8 cellular contexts compared by ENCODE assay signal in the genomic region with DNA sequence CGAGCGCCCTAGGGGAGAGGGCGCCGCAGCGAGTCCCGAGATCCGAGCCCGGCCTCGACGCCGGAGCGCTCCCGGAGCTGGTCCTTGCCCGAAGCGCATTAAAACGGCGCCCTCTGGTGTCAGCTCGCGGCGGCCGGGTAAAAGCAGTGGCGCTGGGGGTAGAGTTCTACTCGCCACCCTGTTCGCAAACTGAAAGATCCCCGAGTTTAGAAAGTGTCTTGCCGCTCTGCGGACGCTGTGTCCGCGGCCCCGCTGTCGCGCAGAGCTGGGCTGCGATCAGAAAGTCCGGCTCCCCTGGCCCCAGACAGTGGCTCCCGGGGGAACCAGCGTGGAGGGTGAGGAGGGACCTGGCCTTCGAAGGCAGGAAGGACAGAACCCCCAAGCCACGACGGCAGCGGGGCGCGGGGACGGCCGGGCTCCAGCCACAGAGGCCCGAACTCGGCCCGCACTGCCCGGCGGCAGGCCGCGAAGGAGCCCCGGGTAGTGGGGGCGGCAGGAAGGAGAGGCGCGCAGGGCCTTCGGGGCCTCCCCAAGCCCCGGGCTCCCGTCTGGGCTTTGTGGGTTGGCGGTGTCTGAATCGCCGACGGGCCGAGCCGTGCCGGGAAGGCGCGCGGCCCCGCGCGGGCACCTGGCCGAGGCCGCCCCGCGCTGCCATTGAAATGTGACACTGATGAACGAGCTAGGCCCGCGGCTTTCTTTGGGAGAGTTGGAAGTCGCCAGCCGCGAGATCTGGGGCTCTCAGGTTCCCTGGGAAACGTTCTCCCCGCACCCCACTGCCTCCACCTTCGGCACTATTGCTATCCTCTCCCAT. TPM values are rescaled to one million over a fixed set of nuclear protein-coding genes. Genes with fewer than 3 reads are reported as not detected.
DNase-seq lines count a peak whose midpoint lies in the region; ATAC-seq and TF ChIP-seq lines count a peak whose summit lies in the region.

No MANE protein-coding gene starts in this region.

- ATAC-seq in HG02973 (IDR thresholded peaks at IDR 0.05; ENCODE audit: unreplicated experiment) = peak; percentile 48
- ATAC-seq in GM21825 (IDR thresholded peaks at IDR 0.05; ENCODE audit: unreplicated experiment) = no peak

- peak; percentile 74 for TF ChIP-seq CTCF in epithelial cell of esophagus (IDR thresholded peaks at IDR 0.05; ENCODE audit: insufficient read depth, low read depth, low read length, missing control alignments)

- H3K4me1 ChIP-seq in mononuclear cell (ENCODE audit: insufficient read depth, low read length) = peaks cover 12% of the 10 kb centered on the region

- H3K27me3 ChIP-seq in mononuclear cell (ENCODE audit: insufficient read depth, low read length) = peaks cover 38% of the 10 kb centered on the region

- DNase-seq in EL = peak; percentile 76
- peak; percentile 89 for DNase-seq in NCI-H748 (lab: John Stamatoyannopoulos, UW; ENCODE audit: unreplicated experiment)
- peak; percentile 81 for DNase-seq in activated T-cell treated with anti-CD3 and anti-CD28 coated beads for 4 hours
- DNase-seq in epithelial cell of esophagus (ENCODE audit: low read depth) = peak; percentile 75
- peak; percentile 73 to 75 for DNase-seq in stimulated activated CD8-positive, alpha-beta memory T cell treated with anti-CD3 and anti-CD28 coated beads, Interleukin-15, amount 100 ng/mL, for 48 hours (ENCODE audit: low read depth in 2 of 2)

- H3K4me3 ChIP-seq in epithelial cell of esophagus (ENCODE audit: low read length) (peak overlapping the region; percentile 38), mononuclear cell (ENCODE audit: low read length) (peak overlapping the region; percentile 32)

- no peaks in the 10 kb centered on the region for H3K9me3 ChIP-seq in mononuclear cell (ENCODE audit: low read depth, low read length)

RNA-seq across cellular contexts. Expression of a gene that starts 39.1 kb away (rescaled TPM):
- total RNA-seq in mononuclear cell = 3.5 TPM
